Comparison of ENCODE assay signal across 11 cellular contexts in the genomic region with DNA sequence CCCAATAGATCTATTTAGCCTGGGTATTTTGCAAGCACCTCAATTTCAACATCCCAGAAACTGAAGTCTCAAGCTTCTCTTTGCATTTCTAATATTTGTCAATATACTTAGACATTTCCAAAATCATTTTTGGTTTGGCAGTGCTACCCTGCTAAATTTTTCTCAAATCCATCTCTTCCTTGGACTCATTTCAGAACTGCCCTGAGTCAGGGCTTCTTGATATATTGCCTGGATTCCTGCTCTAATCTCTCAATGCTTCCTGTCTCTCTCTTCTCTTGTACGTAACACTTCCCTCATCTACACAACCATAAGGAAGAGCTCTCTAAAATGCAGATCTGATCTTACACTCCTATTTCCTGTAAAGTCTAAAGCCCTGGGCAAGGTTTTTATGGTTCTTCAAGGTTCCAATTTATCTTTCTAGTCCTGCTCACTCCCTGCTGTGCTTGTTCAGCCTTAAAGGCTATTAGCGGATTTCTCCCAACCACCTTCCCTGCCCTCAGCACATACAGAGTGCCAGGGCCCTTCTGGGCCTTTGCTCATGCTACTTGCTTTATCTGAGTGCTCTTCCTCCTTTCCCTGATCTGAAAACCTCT. TPM values are rescaled to one million over a fixed set of nuclear protein-coding genes. Genes with fewer than 3 reads are reported as not detected.
DNase-seq lines count a peak whose midpoint lies in the region; ATAC-seq and TF ChIP-seq lines count a peak whose summit lies in the region.
"Had no signal": no experiment of that assay in that cellular context is flagged by ENCODE, and none has a peak within 500 bp of the region (broad histone marks: within the 10 kb centered on the region; RNA-seq: fewer than 3 reads in every experiment).

No MANE protein-coding gene starts in this region.

- no peaks in the 10 kb centered on the region for H3K27me3 Mint-ChIP-seq in natural killer cell (ENCODE audit: low read depth in 2 of 2)

- no peaks in the 10 kb centered on the region for H3K36me3 Mint-ChIP-seq in natural killer cell

- DNase-seq in EL = peak; percentile 36
- peak; percentile 89 for DNase-seq in NCI-H226
- DNase-seq in cerebellar cortex (ENCODE audit: low spot score) = peak; percentile 75
- no peak for DNase-seq in omental fat pad (ENCODE audit: low spot score)
- DNase-seq in natural killer cell = no peak
- no peak for DNase-seq in activated naive CD4-positive, alpha-beta T cell treated with Interleukin-2 at 50 U/mL for 16 hours
- DNase-seq in HuH-7 (ENCODE audit: low spot score) = no peak
- DNase-seq: erythroblast, midbrain had no signal

- TF ChIP-seq CTCF in omental fat pad (IDR thresholded peaks at IDR 0.05) (no peak), natural killer cell (IDR thresholded peaks at IDR 0.05) (no peak)

- no peaks in the 10 kb centered on the region for H3K4me1 Mint-ChIP-seq in natural killer cell

- H3K4me3 Mint-ChIP-seq in natural killer cell = no peak overlapping the region
- H3K4me3 Mint-ChIP-seq: activated naive CD8-positive, alpha-beta T cell had no signal

- intact Hi-C loops in natural killer cell (cut with micrococcal nuclease) = no loop called here

- ATAC-seq in omental fat pad (ENCODE audit: low FRiP score) (peak; percentile 80), HG03175 (IDR thresholded peaks at IDR 0.05; ENCODE audit: unreplicated experiment) (no peak), natural killer cell (no peak)

- no peak overlapping the region for H3K27ac Mint-ChIP-seq in natural killer cell
- H3K27ac Mint-ChIP-seq: activated naive CD8-positive, alpha-beta T cell had no signal

- peaks cover 0 to 7% of the 10 kb centered on the region in 2 donors for H3K9me3 Mint-ChIP-seq in natural killer cell

RNA-seq across cellular contexts. Expression of a gene that starts 53.0 kb away (rescaled TPM):
- total RNA-seq in omental fat pad = 100 to 1,000 TPM in 3 of 4 donors, 10 to 100 TPM in 1; 33.1 to 174 (median 108) TPM
- total RNA-seq in natural killer cell = 1 to 10 TPM in 1 of 3 donors, under 1 TPM in 1, not detected in 1; 0.16 to 6.1 TPM

Comparison
In these comparisons a context has a peak if more than half of its experiments do, and no peak if none do; other contexts are left out.
1. DNase-seq: peak in EL (single experiment), NCI-H226 (single experiment) and cerebellar cortex (single experiment); none in omental fat pad (single experiment), natural killer cell (single experiment), activated naive CD4-positive, alpha-beta T cell treated with Interleukin-2 at 50 U/mL for 16 hours (single experiment) and HuH-7 (single experiment).
2. RNA of a gene that starts 53.0 kb away (total RNA-seq): 33.1 to 174 TPM in omental fat pad; 0.16 to 6.1 TPM in natural killer cell; every median in the first group is over 4 times any median in the second.